1 cellular context compared by ENCODE assay signal in genomic region chr17:82718986-82719685, GRCh38.
TF ChIP-seq lines count a peak whose summit lies in the region.

No MANE protein-coding gene starts in this region.

TF ChIP-seq in HepG2, 621 proteins besides CTCF, POLR2A, EP300 and RAD21:
- TF ChIP-seq, protein P1, sequence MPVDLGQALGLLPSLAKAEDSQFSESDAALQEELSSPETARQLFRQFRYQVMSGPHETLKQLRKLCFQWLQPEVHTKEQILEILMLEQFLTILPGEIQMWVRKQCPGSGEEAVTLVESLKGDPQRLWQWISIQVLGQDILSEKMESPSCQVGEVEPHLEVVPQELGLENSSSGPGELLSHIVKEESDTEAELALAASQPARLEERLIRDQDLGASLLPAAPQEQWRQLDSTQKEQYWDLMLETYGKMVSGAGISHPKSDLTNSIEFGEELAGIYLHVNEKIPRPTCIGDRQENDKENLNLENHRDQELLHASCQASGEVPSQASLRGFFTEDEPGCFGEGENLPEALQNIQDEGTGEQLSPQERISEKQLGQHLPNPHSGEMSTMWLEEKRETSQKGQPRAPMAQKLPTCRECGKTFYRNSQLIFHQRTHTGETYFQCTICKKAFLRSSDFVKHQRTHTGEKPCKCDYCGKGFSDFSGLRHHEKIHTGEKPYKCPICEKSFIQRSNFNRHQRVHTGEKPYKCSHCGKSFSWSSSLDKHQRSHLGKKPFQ (CRISPR knock-in tag; IDR thresholded peaks at IDR 0.05; ENCODE audit: insufficient replicate concordance), result peak; percentile 85
- TF ChIP-seq GRHL1 (CRISPR knock-in tag; conservative IDR thresholded peaks at IDR 0.05), result no peak
